ENCODE assay signal across 8 cellular contexts in genomic region chr6:22828179-22829062, GRCh38.
DNase-seq lines count a peak whose midpoint lies in the region; ATAC-seq, FAIRE-seq and TF ChIP-seq lines count a peak whose summit lies in the region.

No MANE protein-coding gene starts in this region.

- no peak overlapping the region for H3K4me3 Mint-ChIP-seq in neural crest cell
- no peak overlapping the region for H3K4me3 Mint-ChIP-seq in CD4-positive, alpha-beta memory T cell

- no peaks in the 10 kb centered on the region for H3K36me3 ChIP-seq in OCI-LY7 (ENCODE audit: insufficient read depth, low read length)
- H3K36me3 ChIP-seq in CD4-positive, alpha-beta memory T cell (ENCODE audit: insufficient read depth, low read length), result no peaks in the 10 kb centered on the region

- peak; percentile 65 to 74; a peak in 2 of 5 replicates for TF ChIP-seq EP300 in A549 (IDR thresholded peaks at IDR 0.05)

- TF ChIP-seq CTCF in A549 (IDR thresholded peaks at IDR 0.05) (peak; percentile 57), OCI-LY7 (conservative IDR thresholded peaks at IDR 0.05; ENCODE audit: low read length) (peak; percentile 62), epithelial cell of esophagus (IDR thresholded peaks at IDR 0.05; ENCODE audit: insufficient read depth, low read depth, low read length, missing control alignments) (peak; percentile 48), neural crest cell (conservative IDR thresholded peaks at IDR 0.05) (peak; percentile 75)

- peak; percentile 72 to 89 for DNase-seq in A549 (ENCODE audit: low read depth in 1 of 2, low spot score in 1 of 2)
- peak; percentile 51 for DNase-seq in H54 (ENCODE audit: insufficient read length, low spot score)
- DNase-seq in OCI-LY7 (ENCODE audit: low spot score), result no peak
- peak; percentile 99 for DNase-seq in epithelial cell of esophagus (ENCODE audit: low read depth)
- peak; percentile 22 for DNase-seq in neural crest cell (ENCODE audit: low read depth, low spot score)
- no peak for DNase-seq in CD4-positive, alpha-beta memory T cell
- no peak for DNase-seq in stimulated activated CD8-positive, alpha-beta memory T cell treated with anti-CD3 and anti-CD28 coated beads, Interleukin-4, amount 100 ng/mL, for 48 hours
- DNase-seq in HUDEP-2 (lab: John Stamatoyannopoulos, UW; ENCODE audit: unreplicated experiment in 76 of 76), result no peak

- peak overlapping the region; percentile 83 for H3K4me2 ChIP-seq in A549
- H3K4me2 ChIP-seq in OCI-LY7 (ENCODE audit: low read length), result no peak overlapping the region

- peak overlapping the region; percentile 29; the same call in 2 of the 3 replicates for H3K4me3 ChIP-seq in A549
- H3K4me3 ChIP-seq in OCI-LY7 (ENCODE audit: low read depth, low read length, poor library complexity, severe bottlenecking), result no peak overlapping the region
- H3K4me3 ChIP-seq in epithelial cell of esophagus (ENCODE audit: low read length), result no peak overlapping the region
- H3K4me3 ChIP-seq in CD4-positive, alpha-beta memory T cell (ENCODE audit: low read length in 2 of 2), result no peak overlapping the region

- H3K4me1 Mint-ChIP-seq in neural crest cell, result peaks cover 29% of the 10 kb centered on the region
- H3K4me1 Mint-ChIP-seq in CD4-positive, alpha-beta memory T cell, result no peaks in the 10 kb centered on the region

- H3K27ac ChIP-seq in A549, result peak overlapping the region; percentile 88 to 91
- no peak overlapping the region for H3K27ac ChIP-seq in OCI-LY7 (ENCODE audit: low read depth, low read length, poor library complexity, severe bottlenecking)
- H3K27ac ChIP-seq in CD4-positive, alpha-beta memory T cell (ENCODE audit: low read depth, low read length), result no peak overlapping the region

- no peak overlapping the region for H2AFZ ChIP-seq in OCI-LY7 (ENCODE audit: low read length)

- 23% methylated on average over 13 of the region's 13 CpGs for WGBS in A549 (ENCODE audit: missing lambda C conversion rate)

- intact Hi-C loops in OCI-LY7 (cut with micrococcal nuclease; ENCODE audit: unreplicated experiment), result no loop called here
- intact Hi-C loops in CD4-positive, alpha-beta memory T cell (cut with micrococcal nuclease), result no loop called here

- peaks cover 2% of the 10 kb centered on the region for H3K36me3 Mint-ChIP-seq in neural crest cell (ENCODE audit: low read depth)
- no peaks in the 10 kb centered on the region for H3K36me3 Mint-ChIP-seq in CD4-positive, alpha-beta memory T cell

- H3K27me3 ChIP-seq in CD4-positive, alpha-beta memory T cell (ENCODE audit: insufficient read depth, low read length), result no peaks in the 10 kb centered on the region

- H3K9me2 ChIP-seq in OCI-LY7 (ENCODE audit: insufficient read depth, low read length), result no peaks in the 10 kb centered on the region

- H3K27me3 Mint-ChIP-seq in neural crest cell (ENCODE audit: low read depth), result no peaks in the 10 kb centered on the region
- H3K27me3 Mint-ChIP-seq in CD4-positive, alpha-beta memory T cell, result no peaks in the 10 kb centered on the region

- CTCF ChIA-PET in A549 (lab: Yijun Ruan, JAX) (interaction anchor here (0.6 to 0.9 kb wide), 3 partner anchors 1201 to 1767 kb away, joined by 3 to 6 read pairs (median 3); no protein-coding TSS in a partner anchor), OCI-LY7 (lab: Charles Lee; ENCODE audit: unreplicated experiment) (no interaction called here)
- CTCF ChIA-PET in CD4-positive, alpha-beta memory T cell (lab: Charles Lee; ENCODE audit: partially characterized antibody), result no interaction called here

- 0 out of 3 replicates have a peak, but pooled peaks cover 4% of the 10 kb centered on the region for H3K9me3 ChIP-seq in A549
- H3K9me3 ChIP-seq in OCI-LY7 (ENCODE audit: low read length), result no peaks in the 10 kb centered on the region
- no peaks in the 10 kb centered on the region for H3K9me3 ChIP-seq in CD4-positive, alpha-beta memory T cell (ENCODE audit: control insufficient read depth in 1 of 2, low read length in 2 of 2)

- peak; percentile 67 to 80 for TF ChIP-seq RAD21 in A549 (conservative IDR thresholded peaks at IDR 0.05 in 1 of 2, IDR thresholded peaks at IDR 0.05 in 1 of 2)

- FAIRE-seq in A549 (lab: Jason Lieb, UNC) (no peak), H54 (lab: Jason Lieb, UNC) (peak; percentile 93)

- no peaks in the 10 kb centered on the region for H4K20me1 ChIP-seq in OCI-LY7 (ENCODE audit: insufficient read depth, low read length)

- peaks cover 24% of the 10 kb centered on the region for H3K4me1 ChIP-seq in A549
- no peaks in the 10 kb centered on the region for H3K4me1 ChIP-seq in OCI-LY7 (ENCODE audit: insufficient read depth, low read length, poor library complexity, severe bottlenecking)
- H3K4me1 ChIP-seq in CD4-positive, alpha-beta memory T cell (ENCODE audit: insufficient read depth, low read length), result no peaks in the 10 kb centered on the region

- TF ChIP-seq POLR2A in A549 (IDR thresholded peaks at IDR 0.05; ENCODE audit: low read length), result no peak
- TF ChIP-seq POLR2A in H54 (IDR thresholded peaks at IDR 0.05; ENCODE audit: low read depth, low read length), result no peak

- peaks cover 5% of the 10 kb centered on the region for H3K9me3 Mint-ChIP-seq in neural crest cell
- H3K9me3 Mint-ChIP-seq in CD4-positive, alpha-beta memory T cell, result peaks cover 0 to 6% (median 0%) of the 10 kb centered on the region in 8 donors

- H3K27ac Mint-ChIP-seq in neural crest cell (ENCODE audit: unreplicated experiment), result peak overlapping the region; percentile 19
- no peak overlapping the region for H3K27ac Mint-ChIP-seq in CD4-positive, alpha-beta memory T cell

- BruUV-seq in OCI-LY7 (replicated peaks; lab: Mats Ljungman, UMichigan), result no TSS peak

- POLR2A ChIA-PET in A549 (lab: Yijun Ruan, JAX) (interaction anchor here (0.6 to 2.0 kb wide), 5 partner anchors 942 to 1235 kb away, joined by 4 to 8 read pairs (median 5); partner anchors contain the start of gene SOX4), OCI-LY7 (lab: Charles Lee) (no interaction called here)
- POLR2A ChIA-PET in CD4-positive, alpha-beta memory T cell (lab: Charles Lee; ENCODE audit: partially characterized antibody), result no interaction called here

- no peaks in the 10 kb centered on the region for H3K79me2 ChIP-seq in OCI-LY7 (ENCODE audit: insufficient read depth, low read depth, low read length)

- peak; percentile 95 for ATAC-seq in A549

TF ChIP-seq in A549, 52 proteins besides CTCF, POLR2A, EP300 and RAD21:
- TF ChIP-seq JUN (IDR thresholded peaks at IDR 0.05) (peak; percentile 48 to 72; a peak in 3 of 5 replicates), E2F6 (IDR thresholded peaks at IDR 0.05; ENCODE audit: borderline replicate concordance, low read depth) (no peak), MAX (IDR thresholded peaks at IDR 0.05) (peak; percentile 66), JUNB (IDR thresholded peaks at IDR 0.05) (peak; percentile 82), RCOR1 (IDR thresholded peaks at IDR 0.05; ENCODE audit: low read depth, low read length) (no peak), GATA3 (IDR thresholded peaks at IDR 0.05; ENCODE audit: borderline replicate concordance) (peak; percentile 58; the same call in 1 of the 2 replicates), USF2 (IDR thresholded peaks at IDR 0.05) (peak; percentile 73), SMC3 (IDR thresholded peaks at IDR 0.05) (peak; percentile 73), RFX5 (IDR thresholded peaks at IDR 0.05) (no peak), FOSL2 (IDR thresholded peaks at IDR 0.05) (peak; percentile 58; the same call in 1 of the 2 replicates), FOSL2 (CRISPR knock-in tag; IDR thresholded peaks at IDR 0.05) (peak; percentile 90), CEBPB (IDR thresholded peaks at IDR 0.05) (no peak)

Comparison
In these comparisons a context has a peak if more than half of its experiments do, and no peak if none do; other contexts are left out.
1. DNase-seq: peak in A549 (2 of 2), H54 (single experiment), epithelial cell of esophagus (single experiment) and neural crest cell (single experiment); none in OCI-LY7 (single experiment), CD4-positive, alpha-beta memory T cell (0 of 5), stimulated activated CD8-positive, alpha-beta memory T cell treated with anti-CD3 and anti-CD28 coated beads, Interleukin-4, amount 100 ng/mL, for 48 hours (single experiment) and HUDEP-2 (0 of 76).
2. H3K27ac ChIP-seq: peak in A549 (2 of 2); none in OCI-LY7 (single experiment) and CD4-positive, alpha-beta memory T cell (single experiment).
3. Peak in every context shown above with its lines, with median percentiles within 50 percentile points of each other: CTCF ChIP-seq.